12 cellular contexts compared by ENCODE assay signal in the genomic region with DNA sequence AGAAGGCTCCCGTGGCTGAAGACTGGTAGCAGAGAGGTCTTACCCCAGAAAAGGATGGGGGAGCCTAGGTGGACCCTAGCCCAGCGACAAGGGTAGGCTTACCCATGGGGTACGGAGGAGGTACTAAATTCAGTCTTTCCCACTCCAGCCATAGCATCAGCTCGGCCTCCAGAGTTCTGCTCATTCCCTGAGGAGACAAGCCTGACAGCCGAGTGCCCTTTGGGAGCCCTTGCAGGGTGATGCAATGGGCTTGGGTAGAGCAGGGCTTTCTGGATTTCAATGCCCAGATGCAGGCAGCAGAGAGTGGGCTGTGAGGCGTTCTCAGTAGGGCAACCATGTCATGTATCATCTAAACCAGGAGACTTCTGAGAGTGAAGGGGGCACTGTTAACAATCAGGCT.
DNase-seq lines count a peak whose midpoint lies in the region; ATAC-seq and TF ChIP-seq lines count a peak whose summit lies in the region.
"Had no signal": no experiment of that assay in that cellular context is flagged by ENCODE, and none has a peak within 500 bp of the region (broad histone marks: within the 10 kb centered on the region; RNA-seq: fewer than 3 reads in every experiment).

No MANE protein-coding gene starts in this region.

- 90 to 94% methylated on average over 3 to 6 of the region's 6 CpGs for WGBS in testis, 2 donors

- H3K27me3 ChIP-seq in testis (no peaks in the 10 kb centered on the region), vagina (no peaks in the 10 kb centered on the region)

- H3K27ac ChIP-seq in testis (peak overlapping the region; percentile 89 to 93), vagina (no peak overlapping the region)

- intact Hi-C loops in testis (cut with DNase I; ENCODE audit: low total_unique reads) = loop anchor here (5.0 to 10.0 kb wide), 2 partner anchors 120 to 183 kb away; a partner anchor contains a TSS
- intact Hi-C loops in vagina (cut with DNase I) = loop anchor here (10.0 kb wide), 1 partner anchor 130 kb away; no protein-coding TSS in a partner anchor

- ATAC-seq in activated naive CD4-positive, alpha-beta T cell treated with anti-CD3 and anti-CD28 coated beads, Interleukin-2, amount 50 U/mL, for 72 hours = no peak
- ATAC-seq in activated CD8-positive, alpha-beta T cell treated with anti-CD3 and anti-CD28 coated beads, Interleukin-2, amount 10 ng/mL, durations not matched to agents 7 days and 5 days = no peak
- no peak for ATAC-seq in GM19395 (IDR thresholded peaks at IDR 0.05; ENCODE audit: unreplicated experiment)

- H3K36me3 ChIP-seq in testis (ENCODE audit: low read depth, missing control alignments) = no peaks in the 10 kb centered on the region
- H3K36me3 ChIP-seq in vagina = peaks cover 0 to 6% of the 10 kb centered on the region in 2 donors

- H3K4me1 ChIP-seq in testis (peaks cover 70% of the 10 kb centered on the region), vagina (peaks cover 9% of the 10 kb centered on the region)

- POLR2A ChIA-PET in activated CD8-positive, alpha-beta T cell treated with anti-CD3 and anti-CD28 coated beads, Interleukin-2, amount 10 ng/mL, durations not matched to agents 7 days and 5 days (lab: Charles Lee) = interaction anchor here (1.3 to 2.6 kb wide), 2 partner anchors 11 to 71 kb away, joined by 3 to 21 read pairs; no protein-coding TSS in a partner anchor

- H3K27me3 Mint-ChIP-seq in activated CD8-positive, alpha-beta T cell treated with anti-CD3 and anti-CD28 coated beads, Interleukin-2, amount 10 ng/mL, durations not matched to agents 7 days and 5 days (ENCODE audit: low read depth) = no peaks in the 10 kb centered on the region
- peaks cover 5 to 11% (median 7%) of the 10 kb centered on the region in 3 donors for H3K27me3 Mint-ChIP-seq in immature natural killer cell (ENCODE audit: low read depth in 3 of 3)

- H3K36me3 Mint-ChIP-seq in activated naive CD4-positive, alpha-beta T cell treated with anti-CD3 and anti-CD28 coated beads, Interleukin-2, amount 50 U/mL, for 72 hours = peaks cover 30 to 63% of the 10 kb centered on the region in 2 donors
- peaks cover 43% of the 10 kb centered on the region for H3K36me3 Mint-ChIP-seq in activated CD8-positive, alpha-beta T cell treated with anti-CD3 and anti-CD28 coated beads, Interleukin-2, amount 10 ng/mL, durations not matched to agents 7 days and 5 days (ENCODE audit: low read depth)
- peaks cover 19 to 57% (median 28%) of the 10 kb centered on the region in 3 donors for H3K36me3 Mint-ChIP-seq in immature natural killer cell

- no peak for DNase-seq in activated naive CD4-positive, alpha-beta T cell treated with anti-CD3 and anti-CD28 coated beads, Interleukin-2, amount 50 U/mL, for 72 hours (ENCODE audit: low spot score in 2 of 2)
- no peak for DNase-seq in activated naive CD4-positive, alpha-beta T cell treated with Interleukin-2 at 50 U/mL for 16 hours
- DNase-seq in activated CD8-positive, alpha-beta T cell treated with anti-CD3 and anti-CD28 coated beads, Interleukin-2, amount 10 ng/mL, durations not matched to agents 7 days and 5 days = no peak
- no peak for DNase-seq in immature natural killer cell
- DNase-seq in testis = no peak
- DNase-seq in vagina (ENCODE audit: extremely low spot score in 2 of 2) = no peak
- DNase-seq in COLO829 (ENCODE audit: low spot score) = no peak
- DNase-seq: HCEC 1CT, NCI-H1105, NCI-H446 had no signal

- no peaks in the 10 kb centered on the region for H3K9me3 ChIP-seq in testis
- no peaks in the 10 kb centered on the region for H3K9me3 ChIP-seq in vagina

- TF ChIP-seq POLR2A in testis (IDR thresholded peaks at IDR 0.05) = no peak
- no peak for TF ChIP-seq POLR2A in vagina (IDR thresholded peaks at IDR 0.05)

- TF ChIP-seq CTCF in testis (IDR thresholded peaks at IDR 0.05) (no peak), vagina (IDR thresholded peaks at IDR 0.05) (no peak)

- CTCF ChIA-PET in activated CD8-positive, alpha-beta T cell treated with anti-CD3 and anti-CD28 coated beads, Interleukin-2, amount 10 ng/mL, durations not matched to agents 7 days and 5 days (lab: Charles Lee) = interaction anchor here (1.3 to 6.3 kb wide), 16 partner anchors 10 to 187 kb away, joined by 3 to 96 read pairs (median 16); no protein-coding TSS in a partner anchor

- H3K4me1 Mint-ChIP-seq in activated CD8-positive, alpha-beta T cell treated with anti-CD3 and anti-CD28 coated beads, Interleukin-2, amount 10 ng/mL, durations not matched to agents 7 days and 5 days (ENCODE audit: low read depth) = peaks cover 31% of the 10 kb centered on the region
- H3K4me1 Mint-ChIP-seq in immature natural killer cell = peaks cover 32 to 37% of the 10 kb centered on the region in 2 donors

- H3K4me3 ChIP-seq in testis (no peak overlapping the region), vagina (no peak overlapping the region)

- no peak overlapping the region for H3K4me3 Mint-ChIP-seq in activated CD8-positive, alpha-beta T cell treated with anti-CD3 and anti-CD28 coated beads, Interleukin-2, amount 10 ng/mL, durations not matched to agents 7 days and 5 days
- H3K4me3 Mint-ChIP-seq in immature natural killer cell = peak overlapping the region in 4 of 5 donors; percentile 20 to 72 (median 42)
- H3K4me3 Mint-ChIP-seq: neural crest cell had no signal

- peak overlapping the region; percentile 44 to 95 for H3K27ac Mint-ChIP-seq in activated naive CD4-positive, alpha-beta T cell treated with anti-CD3 and anti-CD28 coated beads, Interleukin-2, amount 50 U/mL, for 72 hours
- peak overlapping the region; percentile 72 for H3K27ac Mint-ChIP-seq in activated CD8-positive, alpha-beta T cell treated with anti-CD3 and anti-CD28 coated beads, Interleukin-2, amount 10 ng/mL, durations not matched to agents 7 days and 5 days
- peak overlapping the region; percentile 91 to 98 (median 96) for H3K27ac Mint-ChIP-seq in immature natural killer cell

- peaks cover 0 to 6% of the 10 kb centered on the region in 2 donors for H3K9me3 Mint-ChIP-seq in activated naive CD4-positive, alpha-beta T cell treated with anti-CD3 and anti-CD28 coated beads, Interleukin-2, amount 50 U/mL, for 72 hours
- no peaks in the 10 kb centered on the region for H3K9me3 Mint-ChIP-seq in activated CD8-positive, alpha-beta T cell treated with anti-CD3 and anti-CD28 coated beads, Interleukin-2, amount 10 ng/mL, durations not matched to agents 7 days and 5 days (ENCODE audit: insufficient read depth)
- H3K9me3 Mint-ChIP-seq in immature natural killer cell = no peaks in the 10 kb centered on the region
- H3K9me3 Mint-ChIP-seq: neural crest cell had no signal
